8 cellular contexts compared by ENCODE assay signal in the genomic region with DNA sequence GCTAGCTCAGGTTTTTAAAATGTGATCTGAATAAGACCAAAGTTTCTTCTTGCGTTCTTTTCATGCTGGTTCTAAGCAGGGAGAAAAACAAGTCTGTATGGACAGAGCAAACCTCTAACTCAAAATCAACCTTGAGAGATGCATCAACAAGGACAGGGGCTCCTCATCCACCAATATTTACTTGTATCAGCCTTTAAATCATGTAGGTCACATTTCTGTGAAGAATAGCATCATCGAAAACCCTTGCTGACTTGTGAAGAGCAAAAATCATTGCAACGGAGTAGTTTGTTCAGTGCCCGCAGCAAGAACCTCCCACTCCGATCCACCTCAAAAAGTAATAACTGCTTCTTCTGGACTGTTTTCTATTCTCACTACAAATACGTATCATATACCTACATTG. TPM values are rescaled to one million over a fixed set of nuclear protein-coding genes. Genes with fewer than 3 reads are reported as not detected.
DNase-seq lines count a peak whose midpoint lies in the region; ATAC-seq and TF ChIP-seq lines count a peak whose summit lies in the region.

No MANE protein-coding gene starts in this region.

- TF ChIP-seq POLR2A in GM18505 (IDR thresholded peaks at IDR 0.05; ENCODE audit: borderline replicate concordance, extremely low read depth, insufficient read depth, insufficient read length) = no peak

- peaks cover 4% of the 10 kb centered on the region for H3K27me3 Mint-ChIP-seq in CD4-positive, CD25-positive, alpha-beta regulatory T cell
- no peaks in the 10 kb centered on the region for H3K27me3 Mint-ChIP-seq in osteocyte (ENCODE audit: unreplicated experiment)

- H2AFZ ChIP-seq in PC-3 (ENCODE audit: low read length) = peak overlapping the region; percentile 93

- POLR2A ChIA-PET in PC-3 (lab: Charles Lee; ENCODE audit: unreplicated experiment) = no interaction called here

- no peak for TF ChIP-seq CTCF in PC-3 (conservative IDR thresholded peaks at IDR 0.05; ENCODE audit: low read depth, low read length)
- no peak for TF ChIP-seq CTCF in epithelial cell of esophagus (IDR thresholded peaks at IDR 0.05; ENCODE audit: insufficient read depth, low read depth, low read length, missing control alignments)
- no peak for TF ChIP-seq CTCF in osteocyte (IDR thresholded peaks at IDR 0.05)

- no peaks in the 10 kb centered on the region for H4K20me1 ChIP-seq in PC-3 (ENCODE audit: low read length)

- H3K36me3 ChIP-seq in CD4-positive, CD25-positive, alpha-beta regulatory T cell (ENCODE audit: control insufficient read depth, insufficient read depth, low read length) = no peaks in the 10 kb centered on the region
- no peaks in the 10 kb centered on the region for H3K36me3 ChIP-seq in PC-3 (ENCODE audit: low read depth, low read length)

- no peaks in the 10 kb centered on the region for H3K79me2 ChIP-seq in PC-3 (ENCODE audit: low read length)

- CTCF ChIA-PET in PC-3 (lab: Charles Lee) = interaction anchor here (0.6 kb wide), 1 partner anchor 447 kb away, joined by 3 read pairs; no protein-coding TSS in a partner anchor

- H3K36me3 Mint-ChIP-seq in CD4-positive, CD25-positive, alpha-beta regulatory T cell = no peaks in the 10 kb centered on the region
- peaks cover 12% of the 10 kb centered on the region for H3K36me3 Mint-ChIP-seq in osteocyte (ENCODE audit: unreplicated experiment)

- H3K27me3 ChIP-seq in CD4-positive, CD25-positive, alpha-beta regulatory T cell (ENCODE audit: control insufficient read depth, insufficient read depth, low read length) = no peaks in the 10 kb centered on the region
- H3K27me3 ChIP-seq in PC-3 (ENCODE audit: low read length) = no peaks in the 10 kb centered on the region

- peak overlapping the region; percentile 3 to 91 (median 23) for H3K27ac Mint-ChIP-seq in CD4-positive, CD25-positive, alpha-beta regulatory T cell
- peak overlapping the region; percentile 100 for H3K27ac Mint-ChIP-seq in osteocyte (ENCODE audit: unreplicated experiment)

- no peaks in the 10 kb centered on the region for H3K9me3 Mint-ChIP-seq in CD4-positive, CD25-positive, alpha-beta regulatory T cell
- H3K9me3 Mint-ChIP-seq in osteocyte (ENCODE audit: unreplicated experiment) = peaks cover 3% of the 10 kb centered on the region

- peak overlapping the region; percentile 61; the same call in 1 of the 2 replicates for H3K9ac ChIP-seq in PC-3 (ENCODE audit: low read length)

- intact Hi-C loops in PC-3 (cut with micrococcal nuclease) = no loop called here

- peaks cover 20% of the 10 kb centered on the region for H3K4me1 ChIP-seq in CD4-positive, CD25-positive, alpha-beta regulatory T cell (ENCODE audit: control insufficient read depth, insufficient read depth, low read length, poor library complexity, severe bottlenecking)
- peaks cover 11% of the 10 kb centered on the region for H3K4me1 ChIP-seq in PC-3 (ENCODE audit: insufficient read depth, low read length)

- H3K4me3 ChIP-seq in CD4-positive, CD25-positive, alpha-beta regulatory T cell (ENCODE audit: low read depth, low read length) = peak overlapping the region; percentile 95
- H3K4me3 ChIP-seq in PC-3 (ENCODE audit: low read length) (peak overlapping the region; percentile 79), epithelial cell of esophagus (ENCODE audit: low read length) (peak overlapping the region; percentile 62)

- peaks cover 7 to 33% (median 24%) of the 10 kb centered on the region in 4 donors for H3K4me1 Mint-ChIP-seq in CD4-positive, CD25-positive, alpha-beta regulatory T cell
- peaks cover 22% of the 10 kb centered on the region for H3K4me1 Mint-ChIP-seq in osteocyte (ENCODE audit: unreplicated experiment)

- peak overlapping the region; percentile 90 to 95 (median 94) for H3K4me3 Mint-ChIP-seq in CD4-positive, CD25-positive, alpha-beta regulatory T cell
- peak overlapping the region; percentile 95 for H3K4me3 Mint-ChIP-seq in osteocyte (ENCODE audit: unreplicated experiment)

- no peaks in the 10 kb centered on the region for H3F3A ChIP-seq in PC-3 (ENCODE audit: low read length, unreplicated experiment)

- H3K4me2 ChIP-seq in PC-3 (ENCODE audit: low read length) = peak overlapping the region; percentile 95

- ATAC-seq in CD4-positive, CD25-positive, alpha-beta regulatory T cell (ENCODE audit: low read depth in 2 of 2) = no peak
- ATAC-seq in PC-3 (no peak), GM18505 (IDR thresholded peaks at IDR 0.05; ENCODE audit: unreplicated experiment) (no peak), HG03354 (IDR thresholded peaks at IDR 0.05; ENCODE audit: poor library complexity, severe bottlenecking, unreplicated experiment) (no peak)

- no peaks in the 10 kb centered on the region for H3K9me3 ChIP-seq in CD4-positive, CD25-positive, alpha-beta regulatory T cell (ENCODE audit: control insufficient read depth in 2 of 2, low read length in 2 of 2)
- H3K9me3 ChIP-seq in PC-3 (ENCODE audit: low read length) = no peaks in the 10 kb centered on the region

- no peaks in the 10 kb centered on the region for H3K9me2 ChIP-seq in PC-3 (replicated peaks; ENCODE audit: low read length)

- no peak for DNase-seq in CD4-positive, CD25-positive, alpha-beta regulatory T cell
- no peak for DNase-seq in PC-3
- DNase-seq in epithelial cell of esophagus (ENCODE audit: low read depth) = peak; percentile 13
- DNase-seq in osteocyte (ENCODE audit: extremely low spot score, unreplicated experiment) = no peak
- no peak for DNase-seq in stimulated activated CD4-positive, alpha-beta T cell treated with anti-CD3 and anti-CD28 coated beads, Interleukin-15, amount 100 ng/mL, for 24 hours
- no peak for DNase-seq in activated CD4-positive, CD25-positive, alpha-beta regulatory T cell treated with anti-CD3 and anti-CD28 coated beads, Interleukin-2, amount 50 U/mL, for 72 hours

- no peak overlapping the region for H3K27ac ChIP-seq in CD4-positive, CD25-positive, alpha-beta regulatory T cell (ENCODE audit: insufficient read depth, low read length, poor library complexity, severe bottlenecking)
- H3K27ac ChIP-seq in PC-3 (ENCODE audit: low read length) = no peak overlapping the region

- no TSS peak for BruUV-seq in PC-3 (replicated peaks; lab: Mats Ljungman, UMichigan)

RNA-seq across cellular contexts. Expression of a gene that starts 1.2 kb away (rescaled TPM):
- 3.5 TPM for total RNA-seq in CD4-positive, CD25-positive, alpha-beta regulatory T cell
- 1 to 10 TPM; 1.6 to 3.7 (median 2.5) TPM for polyA plus RNA-seq in CD4-positive, CD25-positive, alpha-beta regulatory T cell
- total RNA-seq in PC-3 (2014; rRNA removed) (0.84 and 4.0 TPM in 2 replicates), osteocyte (36.2 and 41.6 TPM in 2 replicates)

RNA-seq across cellular contexts. Expression of a gene that starts 22.8 kb away (rescaled TPM):
- total RNA-seq in CD4-positive, CD25-positive, alpha-beta regulatory T cell = 9.3 TPM
- 10 to 100 TPM; 37.0 to 52.8 (median 40.7) TPM for polyA plus RNA-seq in CD4-positive, CD25-positive, alpha-beta regulatory T cell
- total RNA-seq in PC-3 (2014; rRNA removed) (5.5 and 9.5 TPM in 2 replicates), osteocyte (14.7 and 15.4 TPM in 2 replicates)
